ENCODE assay signal across 1 cellular context in genomic region chr3:42855547-42856380, GRCh38.
TF ChIP-seq lines count a peak whose summit lies in the region.

No MANE protein-coding gene starts in this region.

TF ChIP-seq in HepG2, 621 proteins besides CTCF, POLR2A, EP300 and RAD21 (continued from another document and continues in another):
- no peak for TF ChIP-seq AFF4 (CRISPR knock-in tag; IDR thresholded peaks at IDR 0.05)
- peak; percentile 25; the same call in 1 of the 2 replicates for TF ChIP-seq CREB1 (IDR thresholded peaks at IDR 0.05)
- peak; percentile 78 for TF ChIP-seq CREB1 (CRISPR knock-in tag; IDR thresholded peaks at IDR 0.05)
- TF ChIP-seq ATF5 (CRISPR knock-in tag; IDR thresholded peaks at IDR 0.05; ENCODE audit: low read depth), result no peak
- no peak for TF ChIP-seq LCORL (IDR thresholded peaks at IDR 0.05)
- peak; percentile 91; the same call in 1 of the 2 replicates for TF ChIP-seq LCORL (CRISPR knock-in tag; IDR thresholded peaks at IDR 0.05)
- TF ChIP-seq TBX2 (CRISPR knock-in tag; IDR thresholded peaks at IDR 0.05; ENCODE audit: borderline replicate concordance), result peak; percentile 98
- TF ChIP-seq FOXC1 (CRISPR knock-in tag; IDR thresholded peaks at IDR 0.05; ENCODE audit: borderline replicate concordance), result peak; percentile 58; the same call in 1 of the 2 replicates
- peak; percentile 68; the same call in 1 of the 2 replicates for TF ChIP-seq KDM6A (CRISPR knock-in tag; IDR thresholded peaks at IDR 0.05; ENCODE audit: low read depth)
- no peak for TF ChIP-seq RBM39 (IDR thresholded peaks at IDR 0.05; ENCODE audit: low read depth, low read length, poor library complexity, severe bottlenecking)
- no peak; a peak in 1 of 4 replicates for TF ChIP-seq ATF4 (CRISPR knock-in tag; IDR thresholded peaks at IDR 0.05)
- TF ChIP-seq ZNF839 (CRISPR knock-in tag; IDR thresholded peaks at IDR 0.05; ENCODE audit: borderline replicate concordance), result no peak
- peak; percentile 59; the same call in 1 of the 2 replicates for TF ChIP-seq ZNF281 (CRISPR knock-in tag; IDR thresholded peaks at IDR 0.05; ENCODE audit: borderline replicate concordance)
- TF ChIP-seq ZMYM4 (CRISPR knock-in tag; IDR thresholded peaks at IDR 0.05), result peak; percentile 69; the same call in 1 of the 2 replicates
- no peak; the same call in 1 of the 2 replicates for TF ChIP-seq ZNF770 (CRISPR knock-in tag; IDR thresholded peaks at IDR 0.05)
- TF ChIP-seq IRF1 (CRISPR knock-in tag; IDR thresholded peaks at IDR 0.05; ENCODE audit: low read depth), result 0 out of 2 replicates have a peak, but pooled peaks have one; percentile 8
- peak; percentile 35 for TF ChIP-seq PHF8 (CRISPR knock-in tag; IDR thresholded peaks at IDR 0.05)
- peak; percentile 96 for TF ChIP-seq MED1 (CRISPR knock-in tag; IDR thresholded peaks at IDR 0.05)
- no peak for TF ChIP-seq ZBTB38 (CRISPR knock-in tag; IDR thresholded peaks at IDR 0.05)
- TF ChIP-seq RXRA (CRISPR knock-in tag; IDR thresholded peaks at IDR 0.05), result peak; percentile 88
- peak; percentile 60; the same call in 1 of the 2 replicates for TF ChIP-seq SPEN (CRISPR knock-in tag; IDR thresholded peaks at IDR 0.05; ENCODE audit: low read depth)
- TF ChIP-seq FOXP4 (CRISPR knock-in tag; IDR thresholded peaks at IDR 0.05), result peak; percentile 92
- TF ChIP-seq MATR3 (CRISPR knock-in tag; IDR thresholded peaks at IDR 0.05), result no peak
- 0 out of 2 replicates have a peak, but pooled peaks have one; percentile 35 for TF ChIP-seq ZNF670 (CRISPR knock-in tag; IDR thresholded peaks at IDR 0.05; ENCODE audit: borderline replicate concordance)
- peak; percentile 57; the same call in 1 of the 2 replicates for TF ChIP-seq ZNF503 (CRISPR knock-in tag; IDR thresholded peaks at IDR 0.05)
- peak; percentile 94 for TF ChIP-seq RXRB (CRISPR knock-in tag; IDR thresholded peaks at IDR 0.05; ENCODE audit: borderline replicate concordance)
- no peak for TF ChIP-seq ZNF790 (CRISPR knock-in tag; IDR thresholded peaks at IDR 0.05; ENCODE audit: borderline replicate concordance)
- TF ChIP-seq TGIF2 (CRISPR knock-in tag; IDR thresholded peaks at IDR 0.05), result peak; percentile 62; the same call in 1 of the 2 replicates
- peak; percentile 78; the same call in 1 of the 2 replicates for TF ChIP-seq SKIL (CRISPR knock-in tag; IDR thresholded peaks at IDR 0.05; ENCODE audit: borderline replicate concordance)
- TF ChIP-seq ZBTB20 (CRISPR knock-in tag; IDR thresholded peaks at IDR 0.05; ENCODE audit: borderline replicate concordance, low read depth), result peak; percentile 94; the same call in 1 of the 2 replicates
- TF ChIP-seq TEAD3 (CRISPR knock-in tag; optimal IDR thresholded peaks at IDR 0.05; ENCODE audit: borderline replicate concordance), result peak; percentile 81
- no peak for TF ChIP-seq ATM (IDR thresholded peaks at IDR 0.05; ENCODE audit: borderline replicate concordance)
- TF ChIP-seq ZBTB42 (CRISPR knock-in tag; IDR thresholded peaks at IDR 0.05), result no peak
- TF ChIP-seq FOXK2 (IDR thresholded peaks at IDR 0.05), result peak; percentile 93; the same call in 1 of the 2 replicates
- TF ChIP-seq RARA (CRISPR knock-in tag; IDR thresholded peaks at IDR 0.05), result peak; percentile 95
- TF ChIP-seq ZSCAN31 (CRISPR knock-in tag; IDR thresholded peaks at IDR 0.05; ENCODE audit: low read depth), result peak; percentile 65; the same call in 1 of the 2 replicates
